In the genomic region with DNA sequence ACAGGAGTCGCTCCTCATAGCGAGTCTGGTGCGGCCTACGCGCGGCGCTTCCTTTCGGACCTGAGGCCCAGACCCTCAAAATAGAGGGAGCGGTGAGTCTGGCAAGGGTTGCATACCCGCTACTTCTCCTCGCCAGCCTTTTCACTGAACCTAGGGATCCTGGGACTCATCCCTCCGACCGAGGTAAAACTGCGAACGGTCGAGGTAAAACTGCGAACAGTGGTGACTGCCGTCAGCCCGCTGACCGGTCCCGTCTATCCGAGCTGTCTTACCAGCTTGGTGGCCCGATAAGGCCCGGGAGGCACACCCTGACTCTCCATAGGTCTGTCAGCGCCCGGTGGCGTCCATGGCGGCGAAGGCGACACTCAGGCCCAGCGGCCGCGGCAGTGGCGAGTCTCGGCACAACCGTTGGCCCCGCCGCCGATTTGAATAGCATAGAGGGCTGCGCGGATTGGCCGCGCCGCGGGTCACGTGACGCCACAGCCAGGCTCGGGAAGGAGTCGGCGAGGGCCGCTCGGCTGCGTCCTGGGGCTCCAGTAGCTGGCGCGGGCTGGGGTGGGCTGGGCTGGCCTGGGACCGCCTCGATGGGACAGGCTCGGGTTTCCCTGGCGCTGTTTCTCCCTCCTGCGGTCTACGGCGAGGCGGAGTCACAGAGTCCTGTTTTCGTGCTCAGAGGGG, we compare ENCODE assay signal across 1 cellular context.
A peak's percentile ranks its signal among the peaks of the same experiment; 100 is the strongest.
TF ChIP-seq lines count a peak whose summit lies in the region.

DEPDC1 (minus strand) TSS at position 403 of the 678 bp plus-strand sequence; CDS start at position 320, 83 bp downstream.

TF ChIP-seq in GM12878, 131 proteins besides CTCF, POLR2A, EP300 and RAD21 (continued from another document):
- peak; percentile 81; the same call in 1 of the 2 replicates for TF ChIP-seq ZBTB4 (CRISPR knock-in tag; IDR thresholded peaks at IDR 0.05)
- no peak for TF ChIP-seq CEBPB (IDR thresholded peaks at IDR 0.05; ENCODE audit: borderline replicate concordance in 1 of 2, low read depth in 2 of 2, low read length in 2 of 2)
- TF ChIP-seq, protein P1, sequence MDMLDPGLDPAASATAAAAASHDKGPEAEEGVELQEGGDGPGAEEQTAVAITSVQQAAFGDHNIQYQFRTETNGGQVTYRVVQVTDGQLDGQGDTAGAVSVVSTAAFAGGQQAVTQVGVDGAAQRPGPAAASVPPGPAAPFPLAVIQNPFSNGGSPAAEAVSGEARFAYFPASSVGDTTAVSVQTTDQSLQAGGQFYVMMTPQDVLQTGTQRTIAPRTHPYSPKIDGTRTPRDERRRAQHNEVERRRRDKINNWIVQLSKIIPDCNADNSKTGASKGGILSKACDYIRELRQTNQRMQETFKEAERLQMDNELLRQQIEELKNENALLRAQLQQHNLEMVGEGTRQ (IDR thresholded peaks at IDR 0.05; ENCODE audit: borderline replicate concordance, low read depth, low read length): peak; percentile 90
- TF ChIP-seq SMAD5 (IDR thresholded peaks at IDR 0.05; ENCODE audit: low read depth): no peak
- TF ChIP-seq, protein P2, sequence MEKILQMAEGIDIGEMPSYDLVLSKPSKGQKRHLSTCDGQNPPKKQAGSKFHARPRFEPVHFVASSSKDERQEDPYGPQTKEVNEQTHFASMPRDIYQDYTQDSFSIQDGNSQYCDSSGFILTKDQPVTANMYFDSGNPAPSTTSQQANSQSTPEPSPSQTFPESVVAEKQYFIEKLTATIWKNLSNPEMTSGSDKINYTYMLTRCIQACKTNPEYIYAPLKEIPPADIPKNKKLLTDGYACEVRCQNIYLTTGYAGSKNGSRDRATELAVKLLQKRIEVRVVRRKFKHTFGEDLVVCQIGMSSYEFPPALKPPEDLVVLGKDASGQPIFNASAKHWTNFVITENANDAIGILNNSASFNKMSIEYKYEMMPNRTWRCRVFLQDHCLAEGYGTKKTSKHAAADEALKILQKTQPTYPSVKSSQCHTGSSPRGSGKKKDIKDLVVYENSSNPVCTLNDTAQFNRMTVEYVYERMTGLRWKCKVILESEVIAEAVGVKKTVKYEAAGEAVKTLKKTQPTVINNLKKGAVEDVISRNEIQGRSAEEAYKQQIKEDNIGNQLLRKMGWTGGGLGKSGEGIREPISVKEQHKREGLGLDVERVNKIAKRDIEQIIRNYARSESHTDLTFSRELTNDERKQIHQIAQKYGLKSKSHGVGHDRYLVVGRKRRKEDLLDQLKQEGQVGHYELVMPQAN (conservative IDR thresholded peaks at IDR 0.05): peak; percentile 99
- no peak for TF ChIP-seq CHD4 (IDR thresholded peaks at IDR 0.05)
- peak; percentile 56; the same call in 1 of the 2 replicates for TF ChIP-seq CREB1 (IDR thresholded peaks at IDR 0.05; ENCODE audit: low read depth)
- TF ChIP-seq ETV6 (conservative IDR thresholded peaks at IDR 0.05 in 1 of 2, IDR thresholded peaks at IDR 0.05 in 1 of 2; ENCODE audit: borderline replicate concordance in 1 of 2, low read depth in 1 of 2): no peak
- no peak for TF ChIP-seq PML (IDR thresholded peaks at IDR 0.05; ENCODE audit: low read length)
- TF ChIP-seq CEBPZ (IDR thresholded peaks at IDR 0.05; ENCODE audit: low read depth, low read length): no peak
- no peak for TF ChIP-seq JUND (IDR thresholded peaks at IDR 0.05; ENCODE audit: low read depth, low read length)
- 0 out of 2 replicates have a peak, but pooled peaks have one; percentile 34 for TF ChIP-seq STAT1 (conservative IDR thresholded peaks at IDR 0.05)
- TF ChIP-seq YY1 (IDR thresholded peaks at IDR 0.05; ENCODE audit: low read depth, low read length): peak; percentile 78
- TF ChIP-seq ZBTB11 (CRISPR knock-in tag; IDR thresholded peaks at IDR 0.05): peak; percentile 60
- TF ChIP-seq MYB (IDR thresholded peaks at IDR 0.05; ENCODE audit: borderline replicate concordance, low read depth, low read length): no peak
- TF ChIP-seq IKZF2 (IDR thresholded peaks at IDR 0.05): no peak
- TF ChIP-seq CHD1 (IDR thresholded peaks at IDR 0.05; ENCODE audit: low read depth, low read length): no peak
- TF ChIP-seq RUNX3 (IDR thresholded peaks at IDR 0.05; ENCODE audit: low read length): no peak; the same call in 1 of the 2 replicates
- TF ChIP-seq FOXK2 (IDR thresholded peaks at IDR 0.05): no peak
- TF ChIP-seq POU2F2 (IDR thresholded peaks at IDR 0.05; ENCODE audit: borderline replicate concordance, low read depth, low read length): peak; percentile 29; the same call in 1 of the 3 replicates
- TF ChIP-seq CHD2 (IDR thresholded peaks at IDR 0.05; ENCODE audit: borderline replicate concordance, low read depth, low read length): peak; percentile 16; the same call in 1 of the 2 replicates
- TF ChIP-seq TAF1 (IDR thresholded peaks at IDR 0.05; ENCODE audit: borderline replicate concordance, low read depth, low read length): peak; percentile 20; the same call in 1 of the 2 replicates
- TF ChIP-seq HDGF (IDR thresholded peaks at IDR 0.05): no peak
- no peak for TF ChIP-seq EED (IDR thresholded peaks at IDR 0.05; ENCODE audit: low read depth)
- no peak for TF ChIP-seq BRCA1 (IDR thresholded peaks at IDR 0.05; ENCODE audit: low read depth, low read length)
